In the genomic region with DNA sequence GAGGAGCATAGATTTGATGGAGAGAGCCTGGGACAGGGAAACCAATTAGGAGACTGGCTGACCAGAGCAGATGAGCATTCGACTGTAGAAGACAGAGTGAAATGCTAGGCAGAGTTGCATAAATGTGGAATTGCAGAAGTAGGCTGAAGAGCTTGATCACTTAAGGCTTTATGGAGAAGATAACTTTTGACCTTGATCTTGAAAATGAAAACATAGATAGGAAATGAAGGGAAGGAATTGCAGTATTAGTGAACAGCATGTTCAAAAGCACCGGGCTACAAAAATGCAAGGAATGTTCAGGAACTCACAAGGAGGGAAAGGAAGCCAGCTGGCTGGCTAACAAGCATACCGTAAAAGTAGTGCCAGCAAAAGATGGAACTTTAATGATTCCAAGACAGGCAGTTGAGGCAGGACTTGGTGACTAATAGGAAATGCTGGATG, we compare ENCODE assay signal across 16 cellular contexts. TPM values are rescaled to one million over a fixed set of nuclear protein-coding genes. Genes with fewer than 3 reads are reported as not detected.
DNase-seq lines count a peak whose midpoint lies in the region; ATAC-seq and TF ChIP-seq lines count a peak whose summit lies in the region.
"Had no signal": no experiment of that assay in that cellular context is flagged by ENCODE, and none has a peak within 500 bp of the region (broad histone marks: within the 10 kb centered on the region; RNA-seq: fewer than 3 reads in every experiment).

No MANE protein-coding gene starts in this region.

- no peaks in the 10 kb centered on the region for H3K9me3 Mint-ChIP-seq in HFFc6
- H3K9me3 Mint-ChIP-seq in stimulated activated effector memory CD8-positive, alpha-beta T cell treated with anti-CD3 and anti-CD28 coated beads, Interleukin-12 subunit alpha, Interleukin-12 subunit beta, amount 100 ng/mL, for 72 hours: no peaks in the 10 kb centered on the region
- H3K9me3 Mint-ChIP-seq in activated CD8-positive, alpha-beta T cell treated with anti-CD3 and anti-CD28 coated beads for 36 hours: no peaks in the 10 kb centered on the region
- H3K9me3 Mint-ChIP-seq: activated B cell treated with CpG ODN at 0.5 μM for 24 hours; activated naive CD4-positive, alpha-beta T cell treated with anti-CD3 and anti-CD28 coated beads for 36 hours had no signal

- peak overlapping the region; percentile 29 for H3K9ac ChIP-seq in adipocyte (ENCODE audit: low read length)

- no peaks in the 10 kb centered on the region for H3K9me3 ChIP-seq in adipocyte (ENCODE audit: control insufficient read depth, low read length)
- H3K9me3 ChIP-seq: right atrium auricular region had no signal

- CTCF ChIA-PET in activated CD8-positive, alpha-beta T cell treated with anti-CD3 and anti-CD28 coated beads for 36 hours (lab: Charles Lee): no interaction called here

- no peaks in the 10 kb centered on the region for H3K27me3 ChIP-seq in adipocyte (replicated peaks; ENCODE audit: control insufficient read depth, insufficient read depth, low read length)
- H3K27me3 ChIP-seq: right atrium auricular region had no signal

- H3K36me3 ChIP-seq in adipocyte (ENCODE audit: control insufficient read depth, insufficient read depth, low read length, severe bottlenecking): peaks cover 20% of the 10 kb centered on the region

- no peak for TF ChIP-seq CTCF in HFFc6 (IDR thresholded peaks at IDR 0.05)
- no peak for TF ChIP-seq CTCF in activated CD8-positive, alpha-beta T cell treated with anti-CD3 and anti-CD28 coated beads for 36 hours (IDR thresholded peaks at IDR 0.05)

- ATAC-seq in stimulated activated effector memory CD8-positive, alpha-beta T cell treated with anti-CD3 and anti-CD28 coated beads, Interleukin-12 subunit alpha, Interleukin-12 subunit beta, amount 100 ng/mL, for 72 hours: no peak
- no peak for ATAC-seq in GM21526 (IDR thresholded peaks at IDR 0.05; ENCODE audit: low FRiP score, unreplicated experiment)
- no peak for ATAC-seq in activated CD8-positive, alpha-beta T cell treated with anti-CD3 and anti-CD28 coated beads for 36 hours
- ATAC-seq in GM21390 (IDR thresholded peaks at IDR 0.05; ENCODE audit: unreplicated experiment): no peak

- H3K36me3 Mint-ChIP-seq in HFFc6 (ENCODE audit: low read depth): peaks cover 9% of the 10 kb centered on the region
- H3K36me3 Mint-ChIP-seq in stimulated activated effector memory CD8-positive, alpha-beta T cell treated with anti-CD3 and anti-CD28 coated beads, Interleukin-12 subunit alpha, Interleukin-12 subunit beta, amount 100 ng/mL, for 72 hours: peaks cover 39% of the 10 kb centered on the region
- H3K36me3 Mint-ChIP-seq in activated CD8-positive, alpha-beta T cell treated with anti-CD3 and anti-CD28 coated beads for 36 hours (ENCODE audit: low read depth): peaks cover under 1% of the 10 kb centered on the region

- intact Hi-C loops in activated CD8-positive, alpha-beta T cell treated with anti-CD3 and anti-CD28 coated beads for 36 hours (cut with micrococcal nuclease): no loop called here

- DNase-seq in HFFc6: peak; percentile 16
- DNase-seq in adipocyte (ENCODE audit: low read depth): peak; percentile 37
- DNase-seq in glomerular visceral epithelial cell (ENCODE audit: extremely low spot score): peak; percentile 17
- no peak for DNase-seq in stimulated activated effector memory CD8-positive, alpha-beta T cell treated with anti-CD3 and anti-CD28 coated beads, Interleukin-12 subunit alpha, Interleukin-12 subunit beta, amount 100 ng/mL, for 72 hours (ENCODE audit: low spot score in 2 of 2)
- DNase-seq in HT-29 (ENCODE audit: low spot score): no peak
- no peak for DNase-seq in activated CD8-positive, alpha-beta T cell treated with anti-CD3 and anti-CD28 coated beads for 36 hours
- DNase-seq: activated B cell treated with CpG ODN at 0.5 μM for 24 hours; activated naive CD4-positive, alpha-beta T cell treated with anti-CD3 and anti-CD28 coated beads for 36 hours; NCI-H1092; NCI-H2227 treated with DMSO at 0.1 percent for 48 hours; stimulated activated CD4-positive, alpha-beta T cell treated with anti-CD3 and anti-CD28 coated beads, Interleukin-4, amount 100 ng/mL, for 4 hours; stimulated activated naive CD4-positive, alpha-beta T cell had no signal

- peaks cover 28% of the 10 kb centered on the region for H3K4me1 ChIP-seq in adipocyte (ENCODE audit: control insufficient read depth, insufficient read depth, low read length)

- H3K27ac Mint-ChIP-seq in HFFc6: peak overlapping the region; percentile 29
- peak overlapping the region; percentile 4 for H3K27ac Mint-ChIP-seq in stimulated activated effector memory CD8-positive, alpha-beta T cell treated with anti-CD3 and anti-CD28 coated beads, Interleukin-12 subunit alpha, Interleukin-12 subunit beta, amount 100 ng/mL, for 72 hours
- H3K27ac Mint-ChIP-seq in activated CD8-positive, alpha-beta T cell treated with anti-CD3 and anti-CD28 coated beads for 36 hours: no peak overlapping the region
- H3K27ac Mint-ChIP-seq: activated B cell treated with CpG ODN at 0.5 μM for 24 hours; activated naive CD4-positive, alpha-beta T cell treated with anti-CD3 and anti-CD28 coated beads for 36 hours had no signal

- H3K4me3 Mint-ChIP-seq in HFFc6: no peak overlapping the region
- H3K4me3 Mint-ChIP-seq in stimulated activated effector memory CD8-positive, alpha-beta T cell treated with anti-CD3 and anti-CD28 coated beads, Interleukin-12 subunit alpha, Interleukin-12 subunit beta, amount 100 ng/mL, for 72 hours: no peak overlapping the region
- no peak overlapping the region for H3K4me3 Mint-ChIP-seq in activated CD8-positive, alpha-beta T cell treated with anti-CD3 and anti-CD28 coated beads for 36 hours
- H3K4me3 Mint-ChIP-seq: activated B cell treated with CpG ODN at 0.5 μM for 24 hours; activated naive CD4-positive, alpha-beta T cell treated with anti-CD3 and anti-CD28 coated beads for 36 hours had no signal

- POLR2A ChIA-PET in activated CD8-positive, alpha-beta T cell treated with anti-CD3 and anti-CD28 coated beads for 36 hours (lab: Charles Lee): no interaction called here

- H3K4me3 ChIP-seq in adipocyte (ENCODE audit: low read length): no peak overlapping the region
- H3K4me3 ChIP-seq: right atrium auricular region, SK-N-MC had no signal

- peaks cover 2% of the 10 kb centered on the region; the same call in 1 of the 2 replicates for H3K27me3 Mint-ChIP-seq in HFFc6 (ENCODE audit: insufficient read depth)
- no peaks in the 10 kb centered on the region for H3K27me3 Mint-ChIP-seq in activated CD8-positive, alpha-beta T cell treated with anti-CD3 and anti-CD28 coated beads for 36 hours
- H3K27me3 Mint-ChIP-seq: activated B cell treated with CpG ODN at 0.5 μM for 24 hours had no signal

- peaks cover 24% of the 10 kb centered on the region for H3K4me1 Mint-ChIP-seq in HFFc6 (ENCODE audit: low read depth)
- peaks cover 6% of the 10 kb centered on the region for H3K4me1 Mint-ChIP-seq in stimulated activated effector memory CD8-positive, alpha-beta T cell treated with anti-CD3 and anti-CD28 coated beads, Interleukin-12 subunit alpha, Interleukin-12 subunit beta, amount 100 ng/mL, for 72 hours
- H3K4me1 Mint-ChIP-seq in activated CD8-positive, alpha-beta T cell treated with anti-CD3 and anti-CD28 coated beads for 36 hours (ENCODE audit: low read depth): no peaks in the 10 kb centered on the region
- H3K4me1 Mint-ChIP-seq: activated B cell treated with CpG ODN at 0.5 μM for 24 hours had no signal

RNA-seq across cellular contexts. Expression of gene LTV1, which starts 20.5 kb away (rescaled TPM):
- total RNA-seq in HFFc6 (2021; fragmentation: NEBNext Ultra II Directional; extraction: Animal tissue kit (Norgen Biotek cat#: 25700)): 10 to 100 TPM; 28.8 to 35.0 (median 33.6) TPM
- total RNA-seq in HT-29 (2014; rRNA removed; shearing (Covaris generic)): 11.2 and 11.8 TPM in 2 replicates
- 10 to 100 TPM; 30.9 to 31.6 TPM for total RNA-seq in activated CD8-positive, alpha-beta T cell treated with anti-CD3 and anti-CD28 coated beads for 36 hours

RNA-seq across cellular contexts. Expression of gene ZC2HC1B, which starts 41.7 kb away (rescaled TPM):
- not detected for total RNA-seq in HFFc6 (2021; fragmentation: NEBNext Ultra II Directional; extraction: Animal tissue kit (Norgen Biotek cat#: 25700))
- not detected in 2 replicates for total RNA-seq in HT-29 (2014; rRNA removed; shearing (Covaris generic))
- not detected for total RNA-seq in activated CD8-positive, alpha-beta T cell treated with anti-CD3 and anti-CD28 coated beads for 36 hours
- total RNA-seq: activated naive CD4-positive, alpha-beta T cell treated with anti-CD3 and anti-CD28 coated beads for 36 hours; right atrium auricular region had no signal

Comparison
In these comparisons a context has a peak if more than half of its experiments do, and no peak if none do; other contexts are left out.
1. DNase-seq: peak in HFFc6 (single experiment), adipocyte (single experiment) and glomerular visceral epithelial cell (single experiment); none in stimulated activated effector memory CD8-positive, alpha-beta T cell treated with anti-CD3 and anti-CD28 coated beads, Interleukin-12 subunit alpha, Interleukin-12 subunit beta, amount 100 ng/mL, for 72 hours (0 of 2), HT-29 (single experiment) and activated CD8-positive, alpha-beta T cell treated with anti-CD3 and anti-CD28 coated beads for 36 hours (single experiment).